Comparison of ENCODE assay signal across 15 cellular contexts in genomic region chr7:86790383-86790782, GRCh38.
DNase-seq lines count a peak whose midpoint lies in the region; ATAC-seq, FAIRE-seq and TF ChIP-seq lines count a peak whose summit lies in the region.
"Had no signal": no experiment of that assay in that cellular context is flagged by ENCODE, and none has a peak within 500 bp of the region (broad histone marks: within the 10 kb centered on the region; RNA-seq: fewer than 3 reads in every experiment).

No MANE protein-coding gene starts in this region.

- 0 out of 2 replicates have a peak overlapping the region, but pooled peaks have one; percentile 4 for H3K4me2 ChIP-seq in GM12878 (ENCODE audit: control insufficient read depth, insufficient read depth)

- no peak for FAIRE-seq in GM12878 (lab: Jason Lieb, UNC)
- FAIRE-seq: TTC549 had no signal

- CTCF ChIA-PET in GM12878 (lab: Yijun Ruan, JAX): no interaction called here

- H3K27ac ChIP-seq in GM12878 (ENCODE audit: control insufficient read depth, insufficient read depth): no peak overlapping the region
- H3K27ac ChIP-seq: BLaER1 treated with 17β-estradiol and CSF1 and Interleukin-3, amounts not matched to agents 10 nM and 100 nM; cardiac muscle cell; SJCRH30 had no signal

- H3K27me3 ChIP-seq in GM12878 (replicated peaks in 1 of 2; ENCODE audit: control insufficient read depth in 2 of 2, insufficient read depth in 2 of 2, low read length in 1 of 2): no peaks in the 10 kb centered on the region
- H3K27me3 ChIP-seq: BLaER1 treated with 17β-estradiol and CSF1 and Interleukin-3, amounts not matched to agents 10 nM and 100 nM; cardiac muscle cell; SJCRH30 had no signal

- H3K4me1 ChIP-seq in GM12878 (ENCODE audit: control insufficient read depth, insufficient read depth, low read length): peaks cover 31% of the 10 kb centered on the region
- H3K4me1 ChIP-seq: SJCRH30 had no signal

- no peaks in the 10 kb centered on the region for H3K79me2 ChIP-seq in GM12878 (ENCODE audit: control insufficient read depth, insufficient read depth, low read length)

- RAD21 ChIA-PET in GM12878 (lab: Charles Lee; ENCODE audit: unreplicated experiment): no interaction called here

- peaks cover 3% of the 10 kb centered on the region; the same call in 1 of the 3 replicates for H3K9me3 ChIP-seq in GM12878 (replicated peaks; ENCODE audit: control insufficient read depth, insufficient read depth, low read length)
- H3K9me3 ChIP-seq: SJCRH30 had no signal

- H3K36me3 ChIP-seq in GM12878 (ENCODE audit: control insufficient read depth in 2 of 2, insufficient read depth in 2 of 2, low read length in 1 of 2): no peaks in the 10 kb centered on the region
- H3K36me3 ChIP-seq: BLaER1 treated with 17β-estradiol and CSF1 and Interleukin-3, amounts not matched to agents 10 nM and 100 nM; cardiac muscle cell; SJCRH30 had no signal

- SMC1A ChIA-PET in GM12878 (lab: Charles Lee; ENCODE audit: uncharacterized antibody, unreplicated experiment): no interaction called here

- H4K20me1 ChIP-seq in GM12878 (ENCODE audit: control insufficient read depth, insufficient read depth): no peaks in the 10 kb centered on the region
- H4K20me1 ChIP-seq: BLaER1 treated with 17β-estradiol and CSF1 and Interleukin-3, amounts not matched to agents 10 nM and 100 nM had no signal

- TF ChIP-seq RAD21 in GM12878 (IDR thresholded peaks at IDR 0.05; ENCODE audit: insufficient read depth, low read depth, low read length): no peak

- no peak overlapping the region for H3K4me3 ChIP-seq in GM12878
- H3K4me3 ChIP-seq: BLaER1 treated with 17β-estradiol and CSF1 and Interleukin-3, amounts not matched to agents 10 nM and 100 nM; cardiac muscle cell; SJCRH30 had no signal

- TF ChIP-seq EP300 in GM12878 (IDR thresholded peaks at IDR 0.05; ENCODE audit: borderline replicate concordance in 1 of 2, control insufficient read depth in 1 of 2, low read depth in 2 of 2, low read length in 2 of 2): no peak

- in situ Hi-C loops in GM12878 (cut with MboI): no loop called here

- H2AFZ ChIP-seq in GM12878 (ENCODE audit: control insufficient read depth, low read depth, low read length): no peak overlapping the region

- intact Hi-C loops in GM12878 (cut with micrococcal nuclease; ENCODE audit: unreplicated experiment): loop anchor here (5.0 kb wide), 1 partner anchor 48 kb away; no protein-coding TSS in a partner anchor

- no peak for TF ChIP-seq CTCF in GM12878 (IDR thresholded peaks at IDR 0.05 in 2 of 3, conservative IDR thresholded peaks at IDR 0.05 in 1 of 3; ENCODE audit: control insufficient read depth in 2 of 3, extremely low read depth in 1 of 3, insufficient read depth in 1 of 3, low read depth in 3 of 3, low read length in 3 of 3)

- ATAC-seq in GM18909 (IDR thresholded peaks at IDR 0.05; ENCODE audit: poor library complexity, unreplicated experiment) (peak; percentile 60), GM21723 (IDR thresholded peaks at IDR 0.05; ENCODE audit: unreplicated experiment) (peak; percentile 41), HG03066 (IDR thresholded peaks at IDR 0.05; ENCODE audit: low read depth, unreplicated experiment) (peak; percentile 31), GM12878 (peak; percentile 71)

- DNase-seq in GM12878 (ENCODE audit: low read depth, low spot score) (no peak), NCI-H2029 treated with DMSO at 0.1 percent for 48 hours (lab: John Stamatoyannopoulos, UW) (no peak), hypothalamus (lab: John Stamatoyannopoulos, UW) (no peak), NCI-H345 (lab: John Stamatoyannopoulos, UW) (no peak)
- no peak for DNase-seq in activated effector memory CD4-positive, alpha-beta T cell treated with Interleukin-2 at 50 U/mL for 16 hours
- DNase-seq: activated CD8-positive, alpha-beta memory T cell treated with anti-CD3 and anti-CD28 coated beads for 24 hours; activated naive CD4-positive, alpha-beta T cell treated with anti-CD3 and anti-CD28 coated beads, Interleukin-2, amount 10 ng/mL, durations not matched to agents 7 days and 5 days; NCI-H187; SJCRH30 had no signal

- TF ChIP-seq POLR2A in GM12878 (IDR thresholded peaks at IDR 0.05; ENCODE audit: low read depth, low read length): no peak

- H3K9ac ChIP-seq in GM12878 (ENCODE audit: control insufficient read depth, insufficient read depth, low read length): no peak overlapping the region
- H3K9ac ChIP-seq: BLaER1 treated with 17β-estradiol and CSF1 and Interleukin-3, amounts not matched to agents 10 nM and 100 nM had no signal

- POLR2A ChIA-PET in GM12878 (lab: Charles Lee): no interaction called here

- no TSS peak for BruUV-seq in GM12878 (replicated peaks; lab: Mats Ljungman, UMichigan)

TF ChIP-seq in GM12878, 131 proteins besides CTCF, POLR2A, EP300 and RAD21:
- TF ChIP-seq RELA (IDR thresholded peaks at IDR 0.05; ENCODE audit: borderline replicate concordance, partially characterized antibody) (no peak), MTA3 (IDR thresholded peaks at IDR 0.05; ENCODE audit: borderline replicate concordance, low read length) (no peak), IRF4 (IDR thresholded peaks at IDR 0.05; ENCODE audit: low read depth, low read length) (peak; percentile 40; the same call in 1 of the 2 replicates), FOS (IDR thresholded peaks at IDR 0.05; ENCODE audit: borderline replicate concordance, extremely low read depth, insufficient read length) (no peak), BCL3 (IDR thresholded peaks at IDR 0.05; ENCODE audit: borderline replicate concordance, insufficient read depth, low read depth, low read length, poor library complexity, severe bottlenecking) (no peak), ZNF217 (IDR thresholded peaks at IDR 0.05) (no peak), TCF7 (IDR thresholded peaks at IDR 0.05; ENCODE audit: borderline replicate concordance) (no peak), SIN3A (IDR thresholded peaks at IDR 0.05; ENCODE audit: low read depth, low read length) (no peak), ASH2L (IDR thresholded peaks at IDR 0.05; ENCODE audit: borderline replicate concordance, low read depth) (no peak), RUNX3 (IDR thresholded peaks at IDR 0.05; ENCODE audit: low read length) (peak; percentile 48; the same call in 1 of the 2 replicates), JUNB (IDR thresholded peaks at IDR 0.05) (peak; percentile 67; the same call in 1 of the 2 replicates), EZH2 (IDR thresholded peaks at IDR 0.05; ENCODE audit: borderline replicate concordance, control insufficient read depth, low read depth, low read length) (no peak), STAT3 (IDR thresholded peaks at IDR 0.05; ENCODE audit: low read depth, low read length) (no peak), CBFB (IDR thresholded peaks at IDR 0.05; ENCODE audit: low read depth) (no peak), NR2F1 (conservative IDR thresholded peaks at IDR 0.05) (no peak), NFIC (IDR thresholded peaks at IDR 0.05; ENCODE audit: low read depth, low read length) (peak; percentile 44; the same call in 1 of the 2 replicates)
